ENCODE assay signal across 8 cellular contexts in the genomic region with DNA sequence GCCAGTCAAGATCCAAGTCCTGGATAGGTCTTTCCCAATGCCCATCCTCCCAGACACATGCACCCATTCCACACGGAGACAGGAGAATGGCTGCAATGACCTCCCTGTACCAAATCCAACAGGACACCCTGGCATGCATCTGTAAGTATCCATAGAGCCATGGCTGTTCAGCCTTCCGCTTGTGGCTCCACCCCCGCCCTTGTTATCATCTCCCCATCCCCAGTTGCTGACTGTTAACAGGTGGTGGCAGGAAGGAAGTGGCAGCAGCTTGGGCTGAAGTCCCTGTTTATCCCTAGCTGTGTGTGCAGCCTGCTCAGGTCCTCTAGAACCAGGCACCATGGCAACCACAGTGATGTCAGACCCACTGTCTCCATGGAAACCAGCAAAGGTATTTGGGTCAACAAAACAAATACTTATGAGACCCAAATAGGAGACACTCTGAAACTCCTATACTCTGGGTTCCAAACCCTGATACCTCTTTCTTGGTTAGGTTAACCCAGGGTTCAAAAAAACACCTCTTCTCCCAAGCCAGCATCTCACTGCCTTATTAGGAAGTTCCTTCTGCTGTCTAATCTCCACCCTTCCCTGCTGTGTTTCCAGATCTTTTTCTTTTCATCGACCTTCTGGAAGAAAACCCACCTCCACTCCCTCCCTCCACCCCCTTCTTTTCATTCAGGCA. TPM values are rescaled to one million over a fixed set of nuclear protein-coding genes. Genes with fewer than 3 reads are reported as not detected.
DNase-seq lines count a peak whose midpoint lies in the region; ATAC-seq, FAIRE-seq and TF ChIP-seq lines count a peak whose summit lies in the region.

No MANE protein-coding gene starts in this region.

- H3K79me2 ChIP-seq in Loucy (ENCODE audit: insufficient read depth, low read length) (peaks cover 88% of the 10 kb centered on the region), K562 (ENCODE audit: control insufficient read depth, insufficient read depth, low read length) (peaks cover 12% of the 10 kb centered on the region)

- ATAC-seq in GM19463 (IDR thresholded peaks at IDR 0.05; ENCODE audit: unreplicated experiment) (peak; percentile 75), K562 (peak; percentile 65)

- CTCF ChIA-PET in K562 (lab: Yijun Ruan, JAX; ENCODE audit: low intra/inter-chr PET ratio): interaction anchor here (1.0 to 2.4 kb wide), 3 partner anchors 40 to 62 kb away, joined by 3 to 11 read pairs (median 4); no protein-coding TSS in a partner anchor

- H3K36me3 Mint-ChIP-seq in immature natural killer cell: peaks cover 0 to 4% (median 0%) of the 10 kb centered on the region in 3 donors

- H3K4me1 ChIP-seq in BLaER1: peaks cover 88% of the 10 kb centered on the region
- H3K4me1 ChIP-seq in Loucy (ENCODE audit: insufficient read depth, low read length, poor library complexity, severe bottlenecking): peaks cover 75% of the 10 kb centered on the region
- peaks cover 31 to 48% of the 10 kb centered on the region in 2 experiments for H3K4me1 ChIP-seq in K562 (replicated peaks in 1 of 2; ENCODE audit: control insufficient read depth in 2 of 2, insufficient read depth in 2 of 2, low read length in 2 of 2)
- peaks cover 58 to 98% (median 78%) of the 10 kb centered on the region in 6 donors for H3K4me1 ChIP-seq in spleen

- H2AFZ ChIP-seq in Loucy (ENCODE audit: low read length) (no peak overlapping the region), K562 (ENCODE audit: low read depth, low read length) (peak overlapping the region; percentile 91)

- BruUV-seq in K562 (replicated peaks; lab: Mats Ljungman, UMichigan): no TSS peak

- TF ChIP-seq CTCF in Loucy (conservative IDR thresholded peaks at IDR 0.05; ENCODE audit: low read length) (no peak), K562 (IDR thresholded peaks at IDR 0.05 in 2 of 3, conservative IDR thresholded peaks at IDR 0.05 in 1 of 3; ENCODE audit: insufficient read depth in 2 of 3, low read depth in 1 of 3, low read length in 3 of 3) (no peak), spleen (IDR thresholded peaks at IDR 0.05 in 8 of 11, conservative IDR thresholded peaks at IDR 0.05 in 3 of 11) (no peak)

- peak overlapping the region; percentile 75 for H3K4me3 ChIP-seq in BLaER1
- peak overlapping the region; percentile 86 for H3K4me3 ChIP-seq in Loucy (ENCODE audit: low read length, poor library complexity, severe bottlenecking)
- H3K4me3 ChIP-seq in K562: peak overlapping the region; percentile 50
- peak overlapping the region; percentile 52 to 78 (median 64) for H3K4me3 ChIP-seq in spleen

- FAIRE-seq in K562 (lab: Jason Lieb, UNC): peak; percentile 74

- H3K27me3 ChIP-seq in BLaER1 (no peaks in the 10 kb centered on the region), Loucy (ENCODE audit: insufficient read depth, low read length, poor library complexity, severe bottlenecking) (no peaks in the 10 kb centered on the region), K562 (ENCODE audit: control insufficient read depth in 2 of 2, insufficient read depth in 2 of 2, low read length in 2 of 2) (no peaks in the 10 kb centered on the region), spleen (replicated peaks in 1 of 7) (no peaks in the 10 kb centered on the region)

- TF ChIP-seq POLR2A in K562 (conservative IDR thresholded peaks at IDR 0.05) (no peak), spleen (IDR thresholded peaks at IDR 0.05) (no peak)

- no peaks in the 10 kb centered on the region for H3K9me1 ChIP-seq in K562 (ENCODE audit: control insufficient read depth, insufficient read depth, low read length)

- POLR2A ChIA-PET in K562 (lab: Yijun Ruan, JAX): interaction anchor here (0.5 to 4.8 kb wide), 19 partner anchors 9 to 445 kb away, joined by 3 to 20 read pairs (median 4); a partner anchor contains a TSS

- peaks cover 44% of the 10 kb centered on the region for H3K36me3 ChIP-seq in BLaER1
- H3K36me3 ChIP-seq in Loucy (ENCODE audit: insufficient read depth, low read length): peaks cover 11% of the 10 kb centered on the region; the same call in 1 of the 2 replicates
- peaks cover 22% of the 10 kb centered on the region; the same call in 2 of the 3 replicates for H3K36me3 ChIP-seq in K562 (ENCODE audit: control insufficient read depth, insufficient read depth, low read length)
- peaks cover 0 to 40% (median 29%) of the 10 kb centered on the region in 6 donors for H3K36me3 ChIP-seq in spleen

- H3K4me2 ChIP-seq in BLaER1 (peak overlapping the region; percentile 99), Loucy (ENCODE audit: low read depth, low read length, poor library complexity, severe bottlenecking) (peak overlapping the region; percentile 86), K562 (ENCODE audit: insufficient read depth, low read length) (peak overlapping the region; percentile 90)

- DNase-seq in T-helper 22 cell (ENCODE audit: low read depth): peak; percentile 98
- DNase-seq in K562 (ENCODE audit: extremely low read depth in 1 of 4, low spot score in 3 of 4): peak; percentile 67 to 75 (median 71)
- DNase-seq in immature natural killer cell: peak; percentile 83 to 90 (median 87)
- DNase-seq in spleen: peak; percentile 90
- DNase-seq in SKM-1 (lab: John Stamatoyannopoulos, UW; ENCODE audit: unreplicated experiment): no peak

- TF ChIP-seq EP300 in K562 (IDR thresholded peaks at IDR 0.05; ENCODE audit: low read length): no peak

- TF ChIP-seq RAD21 in K562 (CRISPR knock-in tag; conservative IDR thresholded peaks at IDR 0.05 in 1 of 2, IDR thresholded peaks at IDR 0.05 in 1 of 2): no peak

- H3K9me3 ChIP-seq in BLaER1 (no peaks in the 10 kb centered on the region), Loucy (ENCODE audit: insufficient read depth, low read depth, low read length) (no peaks in the 10 kb centered on the region), K562 (replicated peaks; ENCODE audit: control insufficient read depth, insufficient read depth, low read depth, low read length) (no peaks in the 10 kb centered on the region), spleen (no peaks in the 10 kb centered on the region)

- peak overlapping the region; percentile 92 to 100 (median 98) for H3K27ac Mint-ChIP-seq in immature natural killer cell

- H3K4me1 Mint-ChIP-seq in immature natural killer cell: peaks cover 65% of the 10 kb centered on the region in 2 donors

- no peaks in the 10 kb centered on the region for H3K9me2 ChIP-seq in Loucy (replicated peaks; ENCODE audit: low read depth, low read length)

- H3F3A ChIP-seq in Loucy (ENCODE audit: low read depth): peaks cover 10% of the 10 kb centered on the region; the same call in 1 of the 2 replicates

- peaks cover 9 to 15% (median 13%) of the 10 kb centered on the region in 3 donors for H3K27me3 Mint-ChIP-seq in immature natural killer cell (ENCODE audit: low read depth in 3 of 3)

- H3K4me3 Mint-ChIP-seq in immature natural killer cell: peak overlapping the region; percentile 93 to 97 (median 95)

- 1% methylated on average over 4 of the region's 4 CpGs for WGBS in K562 (ENCODE audit: insufficient coverage, low coverage, missing lambda C conversion rate)
- 1 to 8% (median 4%) methylated on average over 4 of the region's 4 CpGs for WGBS in spleen, 5 donors

- intact Hi-C loops in K562 (cut with micrococcal nuclease) (loop anchor here (2.0 kb wide), 1 partner anchor 40 kb away; no protein-coding TSS in a partner anchor), spleen (cut with DNase I; ENCODE audit: low total_unique reads) (no loop called here)

- H3K9ac ChIP-seq in BLaER1 (peak overlapping the region; percentile 86), Loucy (ENCODE audit: low read depth, low read length, poor library complexity, severe bottlenecking) (peak overlapping the region; percentile 84), K562 (ENCODE audit: insufficient read depth in 1 of 2, low read depth in 2 of 2, low read length in 2 of 2) (peak overlapping the region; percentile 62 to 85; a peak in 3 of 4 replicates)

- H4K20me1 ChIP-seq in BLaER1 (peaks cover 49% of the 10 kb centered on the region), Loucy (ENCODE audit: insufficient read depth, low read length, poor library complexity, severe bottlenecking) (peaks cover 24% of the 10 kb centered on the region), K562 (replicated peaks; ENCODE audit: control insufficient read depth, insufficient read depth, low read length) (no peaks in the 10 kb centered on the region)

- H3K9me3 Mint-ChIP-seq in immature natural killer cell: no peaks in the 10 kb centered on the region

- in situ Hi-C loops in K562 (cut with MboI): loop anchor here (5.0 kb wide), 1 partner anchor 107 kb away; a partner anchor contains a TSS

- H3K27ac ChIP-seq in BLaER1 (peak overlapping the region; percentile 92), K562 (ENCODE audit: extremely low read depth, low read depth, low read length) (peak overlapping the region; percentile 63; the same call in 1 of the 3 replicates), spleen (peak overlapping the region; percentile 66 to 89 (median 82))

RNA-seq across cellular contexts. Expression of a gene that starts 0.7 kb away (rescaled TPM):
- total RNA-seq in K562 (2011; cell fraction: chromatin; rRNA removed; ENCODE audit: low replicate concordance): 10.0 and 21.8 TPM in 2 replicates
- total RNA-seq in K562 (2011; cell fraction: nucleolus; rRNA removed): 12.2 and 13.8 TPM in 2 replicates
- 14.2 and 19.3 TPM in 2 replicates for total RNA-seq in K562 (2011; cell fraction: nucleoplasm; rRNA removed)
- total RNA-seq in K562 (2014; rRNA removed) (8.2 and 10.2 TPM in 2 replicates), K562 (2014; rRNA removed; fragmentation: Illumina TruSeq; extraction: Trizol) (2.7 and 3.0 TPM in 2 replicates), K562 (2015; rRNA removed; fragmentation: Illumina TruSeq; extraction: Trizol) (4.9 and 5.1 TPM in 2 replicates), K562 (2021) (6.3 and 8.3 TPM in 2 replicates), spleen (100 to 1,000 TPM in 3 of 7 donors, 10 to 100 TPM in 4; 70.2 to 125 (median 95.0) TPM)
- polyA plus RNA-seq in K562 (2011; rRNA removed) (6.9 and 7.9 TPM in 2 replicates), K562 (2014; fragmentation: Illumina TruSeq; extraction: Trizol) (5.8 and 6.8 TPM in 2 replicates), K562 (2014; fragmentation: Nextera tagmentation; extraction: Ambion mirVana) (under 1 TPM; 0.13 to 0.22 TPM), K562 (2014; rRNA removed) (8.0 TPM in 2 replicates), immature natural killer cell (100 to 1,000 TPM in 1 of 3 donors, 10 to 100 TPM in 2; 45.1 to 117 (median 94.6) TPM), spleen (10 to 100 TPM; 55.5 to 75.7 (median 62.2) TPM)
- polyA plus RNA-seq in K562 (2011; cell fraction: cytosol; rRNA removed): 7.4 and 8.1 TPM in 2 replicates
- 14.0 and 19.5 TPM in 2 replicates for polyA plus RNA-seq in K562 (2011; cell fraction: nucleus; rRNA removed)
- polyA plus RNA-seq in K562 (2012): 8.3 and 23.2 TPM in 2 replicates
- 3.3 and 4.3 TPM in 2 replicates for polyA minus RNA-seq in K562 (2011; rRNA and poly(A)+ RNA removed)
- polyA minus RNA-seq in K562 (2011; cell fraction: cytosol; rRNA and poly(A)+ RNA removed): 4.0 and 9.3 TPM in 2 replicates
- polyA minus RNA-seq in K562 (2011; cell fraction: nucleus; rRNA and poly(A)+ RNA removed): 2.8 and 3.6 TPM in 2 replicates

RNA-seq across cellular contexts. Expression of a gene that starts 6.4 kb away (rescaled TPM):
- total RNA-seq in K562 (2011; cell fraction: chromatin; rRNA removed; ENCODE audit: low replicate concordance): 24.1 and 50.9 TPM in 2 replicates
- 40.4 and 41.1 TPM in 2 replicates for total RNA-seq in K562 (2011; cell fraction: nucleolus; rRNA removed)
- 36.8 and 44.0 TPM in 2 replicates for total RNA-seq in K562 (2011; cell fraction: nucleoplasm; rRNA removed)
- total RNA-seq in K562 (2014; rRNA removed) (18.2 and 28.9 TPM in 2 replicates), K562 (2014; rRNA removed; fragmentation: Illumina TruSeq; extraction: Trizol) (15.2 and 15.8 TPM in 2 replicates), K562 (2015; rRNA removed; fragmentation: Illumina TruSeq; extraction: Trizol) (17.7 and 18.1 TPM in 2 replicates), K562 (2021) (36.2 and 36.7 TPM in 2 replicates), spleen (10 to 100 TPM; 28.4 to 36.6 (median 35.5) TPM)
- polyA plus RNA-seq in K562 (2011; rRNA removed) (23.5 and 28.3 TPM in 2 replicates), K562 (2014; fragmentation: Illumina TruSeq; extraction: Trizol) (32.5 and 34.3 TPM in 2 replicates), K562 (2014; fragmentation: Nextera tagmentation; extraction: Ambion mirVana) (1 to 10 TPM; 8.3 to 8.6 TPM), K562 (2014; rRNA removed) (24.6 and 28.1 TPM in 2 replicates), immature natural killer cell (10 to 100 TPM; 15.0 to 39.1 (median 15.4) TPM), spleen (10 to 100 TPM; 19.8 to 35.7 (median 19.9) TPM)
- polyA plus RNA-seq in K562 (2011; cell fraction: cytosol; rRNA removed): 26.2 and 37.5 TPM in 2 replicates
- 43.0 and 57.2 TPM in 2 replicates for polyA plus RNA-seq in K562 (2011; cell fraction: nucleus; rRNA removed)
- polyA plus RNA-seq in K562 (2012): 25.4 and 27.4 TPM in 2 replicates
- polyA minus RNA-seq in K562 (2011; rRNA and poly(A)+ RNA removed): 14.7 and 16.1 TPM in 2 replicates
- polyA minus RNA-seq in K562 (2011; cell fraction: cytosol; rRNA and poly(A)+ RNA removed): 13.7 and 16.1 TPM in 2 replicates
- 13.5 and 15.3 TPM in 2 replicates for polyA minus RNA-seq in K562 (2011; cell fraction: nucleus; rRNA and poly(A)+ RNA removed)

RNA-seq across cellular contexts. Expression of a gene that starts 15.4 kb away (rescaled TPM):
- total RNA-seq in K562 (2011; cell fraction: chromatin; rRNA removed; ENCODE audit: low replicate concordance): 85.7 and 174 TPM in 2 replicates
- 69.6 and 76.4 TPM in 2 replicates for total RNA-seq in K562 (2011; cell fraction: nucleolus; rRNA removed)
- 94.4 and 106 TPM in 2 replicates for total RNA-seq in K562 (2011; cell fraction: nucleoplasm; rRNA removed)
- 51.9 and 57.2 TPM in 2 replicates for total RNA-seq in K562 (2014; rRNA removed)
- total RNA-seq in K562 (2014; rRNA removed; fragmentation: Illumina TruSeq; extraction: Trizol): 34.1 and 35.4 TPM in 2 replicates
- total RNA-seq in K562 (2015; rRNA removed; fragmentation: Illumina TruSeq; extraction: Trizol): 34.4 and 35.9 TPM in 2 replicates
- 66.4 and 68.4 TPM in 2 replicates for total RNA-seq in K562 (2021)
- 64.8 and 81.2 TPM in 2 replicates for polyA plus RNA-seq in K562 (2011; rRNA removed)
- polyA plus RNA-seq in K562 (2011; cell fraction: cytosol; rRNA removed): 63.5 and 90.8 TPM in 2 replicates
- polyA plus RNA-seq in K562 (2011; cell fraction: nucleus; rRNA removed): 143 and 200 TPM in 2 replicates
- 57.8 and 71.5 TPM in 2 replicates for polyA plus RNA-seq in K562 (2012)
- 93.7 and 113 TPM in 2 replicates for polyA plus RNA-seq in K562 (2014; fragmentation: Illumina TruSeq; extraction: Trizol)
- polyA plus RNA-seq in K562 (2014; fragmentation: Nextera tagmentation; extraction: Ambion mirVana): 1 to 10 TPM; 4.1 to 5.4 TPM
- 57.7 and 58.0 TPM in 2 replicates for polyA plus RNA-seq in K562 (2014; rRNA removed)
- 45.0 and 49.1 TPM in 2 replicates for polyA minus RNA-seq in K562 (2011; rRNA and poly(A)+ RNA removed)
- polyA minus RNA-seq in K562 (2011; cell fraction: cytosol; rRNA and poly(A)+ RNA removed): 30.6 and 37.4 TPM in 2 replicates
- polyA minus RNA-seq in K562 (2011; cell fraction: nucleus; rRNA and poly(A)+ RNA removed): 22.3 and 27.7 TPM in 2 replicates
- 10 to 100 TPM; 32.3 to 49.4 (median 42.5) TPM for polyA plus RNA-seq in immature natural killer cell
- 100 to 1,000 TPM in 4 of 7 donors, 10 to 100 TPM in 3; 63.4 to 133 (median 108) TPM for total RNA-seq in spleen
- polyA plus RNA-seq in spleen: 10 to 100 TPM; 36.8 to 49.8 (median 48.6) TPM

RNA-seq across cellular contexts. Expression of a gene that starts 18.7 kb away (rescaled TPM):
- 0.67 and 3.0 TPM in 2 replicates for total RNA-seq in K562 (2011; cell fraction: chromatin; rRNA removed; ENCODE audit: low replicate concordance)
- 3.2 and 5.5 TPM in 2 replicates for total RNA-seq in K562 (2011; cell fraction: nucleolus; rRNA removed)
- 2.6 and 3.1 TPM in 2 replicates for total RNA-seq in K562 (2011; cell fraction: nucleoplasm; rRNA removed)
- total RNA-seq in K562 (2014; rRNA removed) (6.3 and 6.5 TPM in 2 replicates), K562 (2014; rRNA removed; fragmentation: Illumina TruSeq; extraction: Trizol) (4.7 and 6.0 TPM in 2 replicates), K562 (2015; rRNA removed; fragmentation: Illumina TruSeq; extraction: Trizol) (9.4 and 9.9 TPM in 2 replicates), K562 (2021) (11.8 and 14.1 TPM in 2 replicates), spleen (10 to 100 TPM; 12.4 to 50.6 (median 33.8) TPM)
- polyA plus RNA-seq in K562 (2011; rRNA removed) (9.5 and 11.4 TPM in 2 replicates), K562 (2014; fragmentation: Illumina TruSeq; extraction: Trizol) (6.3 and 9.6 TPM in 2 replicates), K562 (2014; fragmentation: Nextera tagmentation; extraction: Ambion mirVana) (1 to 10 TPM; 1.1 to 3.8 TPM), K562 (2014; rRNA removed) (15.3 and 16.4 TPM in 2 replicates), immature natural killer cell (10 to 100 TPM; 52.5 to 53.8 (median 53.6) TPM), spleen (10 to 100 TPM; 30.3 to 68.8 (median 42.2) TPM)
- 10.1 and 13.2 TPM in 2 replicates for polyA plus RNA-seq in K562 (2011; cell fraction: cytosol; rRNA removed)
- 3.5 and 5.5 TPM in 2 replicates for polyA plus RNA-seq in K562 (2011; cell fraction: nucleus; rRNA removed)
- 23.3 and 24.8 TPM in 2 replicates for polyA plus RNA-seq in K562 (2012)
- 3.7 and 5.3 TPM in 2 replicates for polyA minus RNA-seq in K562 (2011; rRNA and poly(A)+ RNA removed)
- polyA minus RNA-seq in K562 (2011; cell fraction: cytosol; rRNA and poly(A)+ RNA removed): 5.9 and 6.6 TPM in 2 replicates
- polyA minus RNA-seq in K562 (2011; cell fraction: nucleus; rRNA and poly(A)+ RNA removed): 1.5 and 1.7 TPM in 2 replicates

RNA-seq across cellular contexts. Expression of a gene that starts 19.3 kb away (rescaled TPM):
- total RNA-seq in K562 (2011; cell fraction: chromatin; rRNA removed; ENCODE audit: low replicate concordance): 61.9 and 74.9 TPM in 2 replicates
- 70.0 and 71.3 TPM in 2 replicates for total RNA-seq in K562 (2011; cell fraction: nucleolus; rRNA removed)
- 120 and 182 TPM in 2 replicates for total RNA-seq in K562 (2011; cell fraction: nucleoplasm; rRNA removed)
- total RNA-seq in K562 (2014; rRNA removed) (215 and 262 TPM in 2 replicates), K562 (2014; rRNA removed; fragmentation: Illumina TruSeq; extraction: Trizol) (364 and 410 TPM in 2 replicates), K562 (2015; rRNA removed; fragmentation: Illumina TruSeq; extraction: Trizol) (269 and 292 TPM in 2 replicates), K562 (2021) (256 and 270 TPM in 2 replicates), spleen (10 to 100 TPM; 15.7 to 42.5 (median 27.2) TPM)
- polyA plus RNA-seq in K562 (2011; rRNA removed) (754 and 835 TPM in 2 replicates), K562 (2014; fragmentation: Illumina TruSeq; extraction: Trizol) (611 and 624 TPM in 2 replicates), K562 (2014; fragmentation: Nextera tagmentation; extraction: Ambion mirVana) (1,000 to 10,000 TPM; 1,039 to 1,103 TPM), K562 (2014; rRNA removed) (460 and 477 TPM in 2 replicates), immature natural killer cell (10 to 100 TPM; 59.5 to 82.7 (median 67.5) TPM), spleen (10 to 100 TPM; 17.0 to 51.5 (median 43.2) TPM)
- 831 and 1,136 TPM in 2 replicates for polyA plus RNA-seq in K562 (2011; cell fraction: cytosol; rRNA removed)
- 223 and 387 TPM in 2 replicates for polyA plus RNA-seq in K562 (2011; cell fraction: nucleus; rRNA removed)
- polyA plus RNA-seq in K562 (2012): 544 and 581 TPM in 2 replicates
- 383 and 393 TPM in 2 replicates for polyA minus RNA-seq in K562 (2011; rRNA and poly(A)+ RNA removed)
- 80.9 and 85.6 TPM in 2 replicates for polyA minus RNA-seq in K562 (2011; cell fraction: cytosol; rRNA and poly(A)+ RNA removed)
- 24.2 and 63.2 TPM in 2 replicates for polyA minus RNA-seq in K562 (2011; cell fraction: nucleus; rRNA and poly(A)+ RNA removed)
